9 cellular contexts compared by ENCODE assay signal in genomic region chr14:99035268-99035667, GRCh38.
DNase-seq lines count a peak whose midpoint lies in the region; ATAC-seq and TF ChIP-seq lines count a peak whose summit lies in the region.
"Had no signal": no experiment of that assay in that cellular context is flagged by ENCODE, and none has a peak within 500 bp of the region (broad histone marks: within the 10 kb centered on the region; RNA-seq: fewer than 3 reads in every experiment).

No MANE protein-coding gene starts in this region.

- no peak overlapping the region for H3K23ac ChIP-seq in mesendoderm (ENCODE audit: low read length)

- H3K27ac ChIP-seq in mesendoderm (ENCODE audit: low read depth, low read length) (no peak overlapping the region), vagina (peak overlapping the region; percentile 79)

- H3K27me3 Mint-ChIP-seq in nephron progenitor cell (ENCODE audit: low read depth, poor library complexity), result peaks cover 30% of the 10 kb centered on the region

- H3K27ac Mint-ChIP-seq in nephron progenitor cell, result no peak overlapping the region
- H3K27ac Mint-ChIP-seq: activated T-cell treated with anti-CD3 and anti-CD28 coated beads, Interleukin-2, amount 50 U/mL, for 72 hours had no signal

- no peaks in the 10 kb centered on the region for H3K79me2 ChIP-seq in mesendoderm (ENCODE audit: control insufficient read depth, insufficient read depth, low read length)

- H3K27me3 ChIP-seq in mesendoderm (ENCODE audit: insufficient read depth, low read length, poor library complexity), result no peaks in the 10 kb centered on the region
- H3K27me3 ChIP-seq in vagina, result no peaks in the 10 kb centered on the region

- peaks cover 14% of the 10 kb centered on the region for H3K9me3 Mint-ChIP-seq in nephron progenitor cell

- peak overlapping the region; percentile 15 for H3K18ac ChIP-seq in mesendoderm (ENCODE audit: low read length)

- intact Hi-C loops in vagina (cut with DNase I), result no loop called here

- H4K5ac ChIP-seq in mesendoderm (ENCODE audit: low read length), result no peak overlapping the region

- H4K8ac ChIP-seq in mesendoderm (ENCODE audit: low read depth, low read length), result no peak overlapping the region

- WGBS in mesendoderm (ENCODE audit: extremely low coverage, insufficient coverage, low lambda C conversion rate), result no CpG with 5 or more reads among the region's 4 CpGs

- H2BK15ac ChIP-seq in mesendoderm (replicated peaks; ENCODE audit: low read depth), result no peak overlapping the region

- H3K4me3 ChIP-seq in epithelial cell of esophagus (ENCODE audit: low read length) (no peak overlapping the region), mesendoderm (ENCODE audit: low read length) (no peak overlapping the region), vagina (peak overlapping the region in 1 of 2 donors; percentile 21)

- H3K36me3 Mint-ChIP-seq in nephron progenitor cell (ENCODE audit: low read depth), result no peaks in the 10 kb centered on the region

- no peak overlapping the region for H2BK120ac ChIP-seq in mesendoderm (ENCODE audit: low read depth, low read length)

- no peaks in the 10 kb centered on the region for H3K79me1 ChIP-seq in mesendoderm (ENCODE audit: low read length)

- no peaks in the 10 kb centered on the region for H3K36me3 ChIP-seq in mesendoderm (ENCODE audit: control insufficient read depth, insufficient read depth, low read length)
- no peaks in the 10 kb centered on the region for H3K36me3 ChIP-seq in vagina

- no peak overlapping the region for H2AK5ac ChIP-seq in mesendoderm (ENCODE audit: low read length)

- H3K4me3 Mint-ChIP-seq in nephron progenitor cell, result no peak overlapping the region
- H3K4me3 Mint-ChIP-seq: activated T-cell treated with anti-CD3 and anti-CD28 coated beads, Interleukin-2, amount 50 U/mL, for 72 hours had no signal

- H2BK5ac ChIP-seq in mesendoderm (ENCODE audit: low read length), result no peak overlapping the region

- H3K9me3 ChIP-seq in vagina, result no peaks in the 10 kb centered on the region

- peak; percentile 2 for DNase-seq in SIG-M5 treated with dmso at 0.1 percent for 504 hours (lab: John Stamatoyannopoulos, UW; ENCODE audit: unreplicated experiment)
- DNase-seq in SIG-M5 (lab: John Stamatoyannopoulos, UW), result no peak
- peak; percentile 68 for DNase-seq in epithelial cell of esophagus (ENCODE audit: low read depth)
- peak; percentile 16 for DNase-seq in mesendoderm
- no peak for DNase-seq in vagina (ENCODE audit: extremely low spot score in 2 of 2)
- DNase-seq in activated CD4-positive, alpha-beta T cell treated with anti-CD3 and anti-CD28 coated beads, Interleukin-2, amount 50 U/mL, for 4 hours, result no peak
- no peak for DNase-seq in nephron progenitor cell
- DNase-seq: activated T-cell treated with anti-CD3 and anti-CD28 coated beads, Interleukin-2, amount 50 U/mL, for 72 hours had no signal

- TF ChIP-seq POLR2A in vagina (IDR thresholded peaks at IDR 0.05), result no peak

- TF ChIP-seq CTCF in epithelial cell of esophagus (IDR thresholded peaks at IDR 0.05; ENCODE audit: insufficient read depth, low read depth, low read length, missing control alignments) (no peak), vagina (IDR thresholded peaks at IDR 0.05) (no peak), nephron progenitor cell (IDR thresholded peaks at IDR 0.05) (no peak)

- H3K56ac ChIP-seq in mesendoderm (ENCODE audit: low read length), result peak overlapping the region; percentile 87

- ATAC-seq in HG03135 (IDR thresholded peaks at IDR 0.05; ENCODE audit: unreplicated experiment), result no peak
- ATAC-seq: activated T-cell treated with anti-CD3 and anti-CD28 coated beads, Interleukin-2, amount 50 U/mL, for 72 hours had no signal

- no peak overlapping the region for H3K4me2 ChIP-seq in mesendoderm (ENCODE audit: low read length)

- H3K4me1 ChIP-seq in mesendoderm (ENCODE audit: control insufficient read depth, low read depth, low read length), result peaks cover 3% of the 10 kb centered on the region
- H3K4me1 ChIP-seq in vagina, result peaks cover 21% of the 10 kb centered on the region

- peaks cover 22% of the 10 kb centered on the region for H3K4me1 Mint-ChIP-seq in nephron progenitor cell

- H3K9ac ChIP-seq in mesendoderm (ENCODE audit: low read length), result no peak overlapping the region

- H3K4ac ChIP-seq in mesendoderm (ENCODE audit: low read depth, low read length), result peak overlapping the region; percentile 38

Comparison
In these comparisons a context has a peak if more than half of its experiments do, and no peak if none do; other contexts are left out.
1. DNase-seq: peak in SIG-M5 treated with dmso at 0.1 percent for 504 hours (single experiment), epithelial cell of esophagus (single experiment) and mesendoderm (single experiment); none in SIG-M5 (single experiment), vagina (0 of 2), activated CD4-positive, alpha-beta T cell treated with anti-CD3 and anti-CD28 coated beads, Interleukin-2, amount 50 U/mL, for 4 hours (0 of 2) and nephron progenitor cell (single experiment).